In the genomic region with DNA sequence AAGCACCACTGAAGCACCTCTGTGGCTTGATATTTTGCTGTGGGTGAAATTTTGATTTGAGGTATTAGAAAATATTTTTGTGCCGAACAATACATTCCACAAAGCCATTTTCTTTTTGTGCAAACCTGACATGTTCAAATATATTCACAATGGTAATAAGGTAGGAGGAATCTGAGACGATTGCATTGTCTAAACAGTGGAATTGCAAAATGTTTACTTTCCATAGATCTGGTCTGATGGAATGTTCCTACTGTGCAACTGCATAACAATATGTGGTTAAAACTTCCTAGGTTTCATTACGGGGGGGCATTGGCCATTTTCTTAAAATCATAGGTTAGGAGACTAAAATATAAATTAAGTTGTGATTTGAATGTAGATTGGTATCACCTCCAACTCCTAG, we compare ENCODE assay signal across 27 cellular contexts.
"Had no signal": no experiment of that assay in that cellular context is flagged by ENCODE, and none has a peak within 500 bp of the region (broad histone marks: within the 10 kb centered on the region; RNA-seq: fewer than 3 reads in every experiment).

No MANE protein-coding gene starts in this region.

- H3K9me3 Mint-ChIP-seq: activated B cell treated with CpG ODN at 0.5 μM for 24 hours; activated CD8-positive, alpha-beta T cell treated with anti-CD3 and anti-CD28 coated beads for 36 hours; activated naive CD4-positive, alpha-beta T cell treated with anti-CD3 and anti-CD28 coated beads, Interleukin-2, amount 50 U/mL, for 24 hours; activated naive CD8-positive, alpha-beta T cell treated with anti-CD3 and anti-CD28 coated beads, Interleukin-2, amount 50 U/mL, for 24 hours; activated T-cell treated with anti-CD3 and anti-CD28 coated beads, Interleukin-2, amount 50 U/mL, for 4 hours; activated T-helper 2 cell treated with anti-CD3 and anti-CD28 coated beads, Interferon-gamma antibody, Interleukin-2, Interleukin-4, amounts not matched to agents 10 μg/mL and 5 μg/mL and 100 μg/mL, durations not matched to agents 14 hours and 24 hours and 36 hours; central memory CD8-positive, alpha-beta T cell; nephron progenitor cell had no signal

- H3K79me2 ChIP-seq: parathyroid adenoma had no signal

- H3K4me1 ChIP-seq: esophagus squamous epithelium, gastrocnemius medialis, lower lobe of right lung, parathyroid adenoma, psoas muscle had no signal

- H3K9me3 ChIP-seq: esophagus squamous epithelium, gastrocnemius medialis, lower lobe of right lung, psoas muscle, stomach, thyroid gland had no signal

- H3K27me3 Mint-ChIP-seq: activated B cell treated with CpG ODN at 0.5 μM for 24 hours; activated CD8-positive, alpha-beta T cell treated with anti-CD3 and anti-CD28 coated beads for 36 hours; activated naive CD4-positive, alpha-beta T cell treated with anti-CD3 and anti-CD28 coated beads, Interleukin-2, amount 50 U/mL, for 24 hours; activated naive CD8-positive, alpha-beta T cell treated with anti-CD3 and anti-CD28 coated beads, Interleukin-2, amount 50 U/mL, for 24 hours; central memory CD8-positive, alpha-beta T cell; stimulated activated naive B cell treated with anti-CD40 and anti-IgM and Interleukin-4, amounts not matched to agents 10 μg/mL and 1 μg/mL and 100 μg/mL, for 72 hours had no signal

- H3K4me3 Mint-ChIP-seq: activated B cell treated with CpG ODN at 0.5 μM for 24 hours; activated CD8-positive, alpha-beta T cell treated with anti-CD3 and anti-CD28 coated beads for 36 hours; activated naive CD4-positive, alpha-beta T cell treated with anti-CD3 and anti-CD28 coated beads, Interleukin-2, amount 50 U/mL, for 24 hours; activated naive CD8-positive, alpha-beta T cell treated with anti-CD3 and anti-CD28 coated beads, Interleukin-2, amount 50 U/mL, for 24 hours; activated T-cell treated with anti-CD3 and anti-CD28 coated beads, Interleukin-2, amount 50 U/mL, for 4 hours; central memory CD8-positive, alpha-beta T cell; nephron progenitor cell; stimulated activated naive B cell treated with anti-CD40 and anti-IgM and Interleukin-4, amounts not matched to agents 10 μg/mL and 1 μg/mL and 100 μg/mL, for 72 hours; T-helper 2 cell treated with Interferon-gamma antibody and Interleukin-4, amounts not matched to agents 5 μg/mL and 100 μg/mL, for 36 hours had no signal

- H3K4me3 ChIP-seq: esophagus squamous epithelium, gastrocnemius medialis, lower lobe of right lung, psoas muscle, stomach, thyroid gland had no signal

- H3K27ac Mint-ChIP-seq: activated B cell treated with CpG ODN at 0.5 μM for 24 hours; activated CD8-positive, alpha-beta T cell treated with anti-CD3 and anti-CD28 coated beads for 36 hours; activated naive CD4-positive, alpha-beta T cell treated with anti-CD3 and anti-CD28 coated beads, Interleukin-2, amount 50 U/mL, for 24 hours; activated naive CD8-positive, alpha-beta T cell treated with anti-CD3 and anti-CD28 coated beads, Interleukin-2, amount 50 U/mL, for 24 hours; activated T-helper 2 cell treated with anti-CD3 and anti-CD28 coated beads, Interferon-gamma antibody, Interleukin-2, Interleukin-4, amounts not matched to agents 10 μg/mL and 5 μg/mL and 100 μg/mL, durations not matched to agents 14 hours and 24 hours and 36 hours; nephron progenitor cell; stimulated activated naive B cell treated with anti-CD40 and anti-IgM and Interleukin-4, amounts not matched to agents 10 μg/mL and 1 μg/mL and 100 μg/mL, for 72 hours; T-helper 2 cell treated with Interferon-gamma antibody and Interleukin-4, amounts not matched to agents 5 μg/mL and 100 μg/mL, for 36 hours had no signal

- DNase-seq: activated B cell treated with CpG ODN at 0.5 μM for 24 hours; activated CD4-positive, alpha-beta T cell treated with anti-CD3 and anti-CD28 coated beads, Interleukin-2, amount 50 U/mL, for 1 hour; activated CD8-positive, alpha-beta T cell treated with anti-CD3 and anti-CD28 coated beads for 36 hours; activated naive CD8-positive, alpha-beta T cell treated with anti-CD3 and anti-CD28 coated beads, Interleukin-2, amount 50 U/mL, for 24 hours; activated T-cell treated with anti-CD3 and anti-CD28 coated beads, Interleukin-2, amount 50 U/mL, for 4 hours; anterior cingulate cortex; dermis blood vessel endothelial cell; effector CD4-positive, alpha-beta T cell; esophagus squamous epithelium; gastrocnemius medialis; hippocampal formation; kidney; lower lobe of right lung; nephron progenitor cell; psoas muscle; stimulated activated CD4-positive, alpha-beta T cell treated with anti-CD3 and anti-CD28 coated beads, Interleukin-15, amount 100 ng/mL, for 24 hours; stimulated activated CD4-positive, alpha-beta T cell treated with anti-CD3 and anti-CD28 coated beads, Interleukin-2, amount 100 ng/mL, for 24 hours; stimulated activated naive B cell treated with anti-CD40 and anti-IgM and Interleukin-4, amounts not matched to agents 10 μg/mL and 1 μg/mL and 100 μg/mL, for 72 hours; stomach; T-helper 1 cell; thyroid gland had no signal

- H3K27ac ChIP-seq: epithelial cell of prostate, esophagus squamous epithelium, gastrocnemius medialis, lower lobe of right lung, parathyroid adenoma, psoas muscle, stomach, thyroid gland had no signal

- H3K36me3 ChIP-seq: gastrocnemius medialis, thyroid gland had no signal

- H2AFZ ChIP-seq: parathyroid adenoma had no signal

- ATAC-seq: activated CD8-positive, alpha-beta T cell treated with anti-CD3 and anti-CD28 coated beads for 36 hours; activated naive CD8-positive, alpha-beta T cell treated with anti-CD3 and anti-CD28 coated beads, Interleukin-2, amount 50 U/mL, for 24 hours; activated T-cell treated with anti-CD3 and anti-CD28 coated beads, Interleukin-2, amount 50 U/mL, for 4 hours; gastrocnemius medialis; psoas muscle; stimulated activated naive B cell treated with anti-CD40 and anti-IgM and Interleukin-4, amounts not matched to agents 10 μg/mL and 1 μg/mL and 100 μg/mL, for 72 hours had no signal

- H3K4me1 Mint-ChIP-seq: activated naive CD4-positive, alpha-beta T cell treated with anti-CD3 and anti-CD28 coated beads, Interleukin-2, amount 50 U/mL, for 24 hours; activated naive CD8-positive, alpha-beta T cell treated with anti-CD3 and anti-CD28 coated beads, Interleukin-2, amount 50 U/mL, for 24 hours; central memory CD8-positive, alpha-beta T cell had no signal

- H3K9ac ChIP-seq: parathyroid adenoma had no signal

- H3K27me3 ChIP-seq: esophagus squamous epithelium, gastrocnemius medialis, stomach, thyroid gland had no signal
